8 cellular contexts compared by ENCODE assay signal in genomic region chr14:35140718-35141581, GRCh38. TPM values are rescaled to one million over a fixed set of nuclear protein-coding genes. Genes with fewer than 3 reads are reported as not detected.
A peak's percentile ranks its signal among the peaks of the same experiment; 100 is the strongest.
DNase-seq lines count a peak whose midpoint lies in the region; TF ChIP-seq lines count a peak whose summit lies in the region.

No MANE protein-coding gene starts in this region.

- H3K4me3 Mint-ChIP-seq in T-helper 1 cell treated with Interleukin-12 subunit alpha and Interleukin-12 subunit beta and Interleukin-4 antibody, amounts not matched to agents 30 μg/mL and 1 μg/mL, for 36 hours, result no peak overlapping the region
- H3K4me3 Mint-ChIP-seq in endothelial cell (ENCODE audit: unreplicated experiment), result no peak overlapping the region

- peaks cover 22% of the 10 kb centered on the region for H3K4me1 Mint-ChIP-seq in T-helper 1 cell treated with Interleukin-12 subunit alpha and Interleukin-12 subunit beta and Interleukin-4 antibody, amounts not matched to agents 30 μg/mL and 1 μg/mL, for 36 hours (ENCODE audit: low read depth)
- H3K4me1 Mint-ChIP-seq in endothelial cell (ENCODE audit: unreplicated experiment), result no peaks in the 10 kb centered on the region

- H3K27ac Mint-ChIP-seq in T-helper 1 cell treated with Interleukin-12 subunit alpha and Interleukin-12 subunit beta and Interleukin-4 antibody, amounts not matched to agents 30 μg/mL and 1 μg/mL, for 36 hours, result peak overlapping the region; percentile 65
- no peak overlapping the region for H3K27ac Mint-ChIP-seq in endothelial cell (ENCODE audit: unreplicated experiment)

- H3K27me3 Mint-ChIP-seq in T-helper 1 cell treated with Interleukin-12 subunit alpha and Interleukin-12 subunit beta and Interleukin-4 antibody, amounts not matched to agents 30 μg/mL and 1 μg/mL, for 36 hours (ENCODE audit: low read depth), result no peaks in the 10 kb centered on the region
- peaks cover 3% of the 10 kb centered on the region for H3K27me3 Mint-ChIP-seq in endothelial cell (ENCODE audit: unreplicated experiment)

- no peaks in the 10 kb centered on the region for H3K9me3 Mint-ChIP-seq in T-helper 1 cell treated with Interleukin-12 subunit alpha and Interleukin-12 subunit beta and Interleukin-4 antibody, amounts not matched to agents 30 μg/mL and 1 μg/mL, for 36 hours
- no peaks in the 10 kb centered on the region for H3K9me3 Mint-ChIP-seq in endothelial cell (ENCODE audit: unreplicated experiment)

- H3K36me3 Mint-ChIP-seq in T-helper 1 cell treated with Interleukin-12 subunit alpha and Interleukin-12 subunit beta and Interleukin-4 antibody, amounts not matched to agents 30 μg/mL and 1 μg/mL, for 36 hours (ENCODE audit: low read depth), result peaks cover 18% of the 10 kb centered on the region
- H3K36me3 Mint-ChIP-seq in endothelial cell (ENCODE audit: low read depth, unreplicated experiment), result peaks cover 8% of the 10 kb centered on the region

- peak; percentile 81 for TF ChIP-seq CTCF in endothelial cell (IDR thresholded peaks at IDR 0.05; ENCODE audit: unreplicated experiment)

- DNase-seq in T-helper 1 cell (no peak), NCI-H2107 treated with DMSO at 0.1 percent for 48 hours (lab: John Stamatoyannopoulos, UW; ENCODE audit: unreplicated experiment) (peak; percentile 34), endothelial cell (ENCODE audit: low spot score) (no peak), superior temporal gyrus (ENCODE audit: extremely low spot score) (peak; percentile 77), NCI-H524 treated with DMSO at 0.1 percent for 48 hours (lab: John Stamatoyannopoulos, UW) (no peak)
- DNase-seq in activated effector memory CD4-positive, alpha-beta T cell treated with anti-CD3 and anti-CD28 coated beads, Interleukin-2, amount 50 U/mL, for 16 hours, result no peak
- no peak for DNase-seq in activated CD8-positive, alpha-beta memory T cell treated with anti-CD3 and anti-CD28 coated beads for 24 hours

RNA-seq across cellular contexts. Expression of gene PRORP, which starts 18.6 kb away (rescaled TPM):
- 56.6 TPM for total RNA-seq in endothelial cell (ENCODE audit: unreplicated experiment)

RNA-seq across cellular contexts. Expression of gene PPP2R3C, which starts 19.2 kb away (rescaled TPM):
- 29.1 TPM for total RNA-seq in endothelial cell (ENCODE audit: unreplicated experiment)

Comparison
In these comparisons a context has a peak if more than half of its experiments do, and no peak if none do; other contexts are left out.
1. DNase-seq: peak in NCI-H2107 treated with DMSO at 0.1 percent for 48 hours (single experiment) and superior temporal gyrus (single experiment); none in T-helper 1 cell (0 of 5), endothelial cell (single experiment), activated effector memory CD4-positive, alpha-beta T cell treated with anti-CD3 and anti-CD28 coated beads, Interleukin-2, amount 50 U/mL, for 16 hours (single experiment), NCI-H524 treated with DMSO at 0.1 percent for 48 hours (single experiment) and activated CD8-positive, alpha-beta memory T cell treated with anti-CD3 and anti-CD28 coated beads for 24 hours (single experiment).